In genomic region chr6:32895006-32895345, GRCh38 we compare ENCODE assay signal across 8 cellular contexts. TPM values are rescaled to one million over a fixed set of nuclear protein-coding genes. Genes with fewer than 3 reads are reported as not detected.
A peak's percentile ranks its signal among the peaks of the same experiment; 100 is the strongest.
DNase-seq lines count a peak whose midpoint lies in the region; ATAC-seq, FAIRE-seq and TF ChIP-seq lines count a peak whose summit lies in the region.

No MANE protein-coding gene starts in this region.

- H3K36me3 Mint-ChIP-seq in CD8-positive, alpha-beta memory T cell: peaks cover 0 to 9% (median 0%) of the 10 kb centered on the region in 3 donors

- H3K4me3 ChIP-seq in CD8-positive, alpha-beta memory T cell (ENCODE audit: low read length): peak overlapping the region; percentile 94
- H3K4me3 ChIP-seq in body of pancreas: peak overlapping the region; percentile 63 to 86
- H3K4me3 ChIP-seq in right lobe of liver: peak overlapping the region; percentile 69 to 84 (median 75)
- peak overlapping the region; percentile 65 to 82 (median 72) for H3K4me3 ChIP-seq in upper lobe of left lung

- H3K36me3 ChIP-seq in CD8-positive, alpha-beta memory T cell (ENCODE audit: insufficient read depth, low read length): no peaks in the 10 kb centered on the region
- H3K36me3 ChIP-seq in body of pancreas (replicated peaks in 1 of 2; ENCODE audit: insufficient read depth in 1 of 2, low read depth in 2 of 2) (no peaks in the 10 kb centered on the region), right lobe of liver (no peaks in the 10 kb centered on the region), upper lobe of left lung (no peaks in the 10 kb centered on the region)

- DNase-seq in CD8-positive, alpha-beta memory T cell: no peak
- DNase-seq in body of pancreas: no peak
- no peak for DNase-seq in right lobe of liver
- no peak for DNase-seq in upper lobe of left lung
- DNase-seq in midbrain (lab: John Stamatoyannopoulos, UW): no peak
- DNase-seq in GM12892 (ENCODE audit: insufficient read length): no peak
- DNase-seq in cerebellum (ENCODE audit: low spot score): no peak

- peak overlapping the region; percentile 73 for H3K27ac ChIP-seq in CD8-positive, alpha-beta memory T cell (ENCODE audit: low read depth, low read length)
- H3K27ac ChIP-seq in body of pancreas (peak overlapping the region; percentile 84 to 93 (median 90)), right lobe of liver (peak overlapping the region; percentile 69 to 88 (median 86)), upper lobe of left lung (peak overlapping the region; percentile 93 to 98 (median 95))

- POLR2A ChIA-PET in CD8-positive, alpha-beta memory T cell (lab: Charles Lee): interaction anchor here (0.6 to 2.7 kb wide), 6 partner anchors 49 to 90 kb away, joined by 3 to 55 read pairs (median 5); partner anchors contain the start of gene BRD2

- CTCF ChIA-PET in CD8-positive, alpha-beta memory T cell (lab: Charles Lee): interaction anchor here (0.9 to 4.9 kb wide), 11 partner anchors 11 to 90 kb away, joined by 3 to 26 read pairs (median 6); partner anchors contain the start of genes HLA-DMA, TAP1 and TAP2

- ATAC-seq in HG03066 (IDR thresholded peaks at IDR 0.05; ENCODE audit: low read depth, unreplicated experiment) (peak; percentile 23), body of pancreas (peak; percentile 5), right lobe of liver (peak; percentile 13 to 23 (median 18)), upper lobe of left lung (ENCODE audit: low FRiP score in 2 of 2) (peak; percentile 22 to 42)

- H3K27me3 ChIP-seq in CD8-positive, alpha-beta memory T cell (ENCODE audit: insufficient read depth, low read length, poor library complexity, severe bottlenecking): no peaks in the 10 kb centered on the region
- H3K27me3 ChIP-seq in body of pancreas (no peaks in the 10 kb centered on the region), right lobe of liver (no peaks in the 10 kb centered on the region), upper lobe of left lung (no peaks in the 10 kb centered on the region)

- peak overlapping the region; percentile 85 to 98 (median 96) for H3K27ac Mint-ChIP-seq in CD8-positive, alpha-beta memory T cell

- no peaks in the 10 kb centered on the region for H3K9me3 Mint-ChIP-seq in CD8-positive, alpha-beta memory T cell

- no peak for FAIRE-seq in GM12892 (lab: Jason Lieb, UNC)

- intact Hi-C loops in body of pancreas (cut with DNase I): no loop called here
- intact Hi-C loops in right lobe of liver (cut with DNase I): no loop called here

- peaks cover 29% of the 10 kb centered on the region for H3K4me1 ChIP-seq in CD8-positive, alpha-beta memory T cell (ENCODE audit: insufficient read depth, low read length)
- H3K4me1 ChIP-seq in body of pancreas (peaks cover 24% of the 10 kb centered on the region), right lobe of liver (peaks cover 0 to 6% (median 2%) of the 10 kb centered on the region in 4 donors), upper lobe of left lung (peaks cover 9 to 31% (median 12%) of the 10 kb centered on the region in 4 donors)

- WGBS in body of pancreas, 2 donors: 0% methylated on average over 8 of the region's 8 CpGs
- 0% methylated on average over 6 of the region's 8 CpGs for WGBS in right lobe of liver (ENCODE audit: insufficient coverage, low coverage, low lambda C conversion rate, missing lambda C conversion rate)
- WGBS in upper lobe of left lung, 2 donors: 0% methylated on average over 8 of the region's 8 CpGs

- TF ChIP-seq CTCF in body of pancreas (IDR thresholded peaks at IDR 0.05): no peak
- TF ChIP-seq CTCF in right lobe of liver (IDR thresholded peaks at IDR 0.05): no peak
- TF ChIP-seq CTCF in upper lobe of left lung (IDR thresholded peaks at IDR 0.05): no peak

- H3K4me1 Mint-ChIP-seq in CD8-positive, alpha-beta memory T cell: peaks cover 29 to 46% (median 35%) of the 10 kb centered on the region in 3 donors

- no peak for TF ChIP-seq EP300 in upper lobe of left lung (IDR thresholded peaks at IDR 0.05)

- H3K4me3 Mint-ChIP-seq in CD8-positive, alpha-beta memory T cell: peak overlapping the region; percentile 97 to 100 (median 99)

- no peak for TF ChIP-seq POLR2A in body of pancreas (IDR thresholded peaks at IDR 0.05)
- TF ChIP-seq POLR2A in right lobe of liver (IDR thresholded peaks at IDR 0.05): no peak
- TF ChIP-seq POLR2A in upper lobe of left lung (IDR thresholded peaks at IDR 0.05): no peak
- no peak for TF ChIP-seq POLR2A in GM12892 (IDR thresholded peaks at IDR 0.05; ENCODE audit: low read depth, low read length)

- H3K27me3 Mint-ChIP-seq in CD8-positive, alpha-beta memory T cell: peaks cover 0 to 1% of the 10 kb centered on the region in 2 donors

- no peaks in the 10 kb centered on the region for H3K9me3 ChIP-seq in CD8-positive, alpha-beta memory T cell (ENCODE audit: low read length)
- H3K9me3 ChIP-seq in body of pancreas (no peaks in the 10 kb centered on the region), right lobe of liver (no peaks in the 10 kb centered on the region), upper lobe of left lung (no peaks in the 10 kb centered on the region)

RNA-seq across cellular contexts. Expression of gene PSMB9, which starts 41.0 kb away (rescaled TPM):
- total RNA-seq in CD8-positive, alpha-beta memory T cell: 100 to 1,000 TPM; 245 to 255 TPM
- polyA plus RNA-seq in CD8-positive, alpha-beta memory T cell: 597 TPM
- total RNA-seq in body of pancreas (10 to 100 TPM in 1 of 2 donors, 1 to 10 TPM in 1; 4.6 to 14.5 TPM), right lobe of liver (10 to 100 TPM in 5 of 6 experiments, 1 to 10 TPM in 1; 7.1 to 33.2 (median 18.0) TPM), upper lobe of left lung (10 to 100 TPM; 34.4 to 85.9 (median 45.5) TPM), cerebellum (1.4 TPM)
- 286 TPM for polyA plus RNA-seq in GM12892 (2012; ENCODE audit: missing spikeins)

RNA-seq across cellular contexts. Expression of gene TAP1, which starts 41.5 kb away (rescaled TPM):
- total RNA-seq in CD8-positive, alpha-beta memory T cell: 100 to 1,000 TPM; 394 to 407 TPM
- 396 TPM for polyA plus RNA-seq in CD8-positive, alpha-beta memory T cell
- 10 to 100 TPM in 1 of 2 donors, 1 to 10 TPM in 1; 7.9 to 12.2 TPM for total RNA-seq in body of pancreas
- total RNA-seq in right lobe of liver: 10 to 100 TPM in 5 of 6 experiments, 1 to 10 TPM in 1; 7.7 to 24.9 (median 17.8) TPM
- 10 to 100 TPM; 56.9 to 87.0 (median 69.8) TPM for total RNA-seq in upper lobe of left lung
- 151 TPM for polyA plus RNA-seq in GM12892 (2012; ENCODE audit: missing spikeins)
- 5.3 TPM for total RNA-seq in cerebellum

RNA-seq across cellular contexts. Expression of gene HLA-DMB, which starts 45.9 kb away (rescaled TPM):
- 1 to 10 TPM; 4.3 to 5.3 TPM for total RNA-seq in CD8-positive, alpha-beta memory T cell
- polyA plus RNA-seq in CD8-positive, alpha-beta memory T cell: 25.6 TPM
- total RNA-seq in body of pancreas (10 to 100 TPM in 1 of 2 donors, 1 to 10 TPM in 1; 3.0 to 14.3 TPM), right lobe of liver (10 to 100 TPM in 1 of 6 experiments, 1 to 10 TPM in 5; 1.8 to 22.0 (median 6.5) TPM), upper lobe of left lung (100 to 1,000 TPM in 3 of 6 donors, 10 to 100 TPM in 3; 35.6 to 233 (median 80.6) TPM), cerebellum (1.5 TPM)
- polyA plus RNA-seq in GM12892 (2012; ENCODE audit: missing spikeins): 251 TPM

RNA-seq across cellular contexts. Expression of gene PSMB8, which starts 51.1 kb away (rescaled TPM):
- 100 to 1,000 TPM; 311 to 326 TPM for total RNA-seq in CD8-positive, alpha-beta memory T cell
- 422 TPM for polyA plus RNA-seq in CD8-positive, alpha-beta memory T cell
- total RNA-seq in body of pancreas (10 to 100 TPM in 1 of 2 donors, 1 to 10 TPM in 1; 9.9 to 24.1 TPM), right lobe of liver (10 to 100 TPM; 34.7 to 66.3 (median 40.5) TPM), upper lobe of left lung (100 to 1,000 TPM in 1 of 6 donors, 10 to 100 TPM in 5; 48.2 to 110 (median 71.7) TPM), cerebellum (4.0 TPM)
- polyA plus RNA-seq in GM12892 (2012; ENCODE audit: missing spikeins): 358 TPM

RNA-seq across cellular contexts. Expression of gene TAP2, which starts 56.4 kb away (rescaled TPM):
- total RNA-seq in CD8-positive, alpha-beta memory T cell: 100 to 1,000 TPM; 221 to 228 TPM
- 35.8 TPM for polyA plus RNA-seq in CD8-positive, alpha-beta memory T cell
- total RNA-seq in body of pancreas (10 to 100 TPM in 1 of 2 donors, 1 to 10 TPM in 1; 5.2 to 13.8 TPM), right lobe of liver (10 to 100 TPM in 4 of 6 experiments, 1 to 10 TPM in 2; 8.8 to 20.2 (median 15.9) TPM), upper lobe of left lung (100 to 1,000 TPM in 2 of 6 donors, 10 to 100 TPM in 4; 17.6 to 266 (median 62.1) TPM), cerebellum (4.4 TPM)
- 45.5 TPM for polyA plus RNA-seq in GM12892 (2012; ENCODE audit: missing spikeins)

Comparison
In these comparisons a context has a peak if more than half of its experiments do, and no peak if none do; other contexts are left out.
1. RNA of gene TAP1, which starts 41.5 kb away (total RNA-seq): 394 to 407 TPM in CD8-positive, alpha-beta memory T cell; 56.9 to 87.0 TPM in upper lobe of left lung, 7.7 to 24.9 TPM in right lobe of liver, 7.9 to 12.2 TPM in body of pancreas and 5.3 TPM in cerebellum (single experiment); every median in the first group is over 4 times any median in the second.
2. Peak in every context shown above with its lines, with median percentiles within 50 percentile points of each other: H3K27ac ChIP-seq, H3K4me3 ChIP-seq and ATAC-seq.